In the genomic region with DNA sequence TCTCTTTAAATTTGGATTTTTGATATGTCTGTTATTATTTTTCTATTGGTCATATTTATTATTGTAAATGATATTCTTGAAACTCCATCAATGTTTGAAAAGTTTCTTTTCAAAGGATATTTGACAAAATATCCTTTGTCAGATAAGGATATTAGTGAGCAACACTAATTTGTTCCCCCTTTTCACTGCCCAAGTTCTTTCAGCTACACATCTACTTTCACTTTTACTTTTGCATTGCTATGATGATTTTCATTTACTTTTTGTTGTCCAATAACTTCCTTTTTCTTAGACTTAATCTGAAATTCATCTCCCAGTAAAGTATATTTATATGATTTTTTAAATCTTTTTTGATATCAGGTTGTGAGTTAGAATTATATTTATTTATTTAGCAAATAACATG, we compare ENCODE assay signal across 20 cellular contexts.
DNase-seq lines count a peak whose midpoint lies in the region; ATAC-seq, FAIRE-seq and TF ChIP-seq lines count a peak whose summit lies in the region.
"Had no signal": no experiment of that assay in that cellular context is flagged by ENCODE, and none has a peak within 500 bp of the region (broad histone marks: within the 10 kb centered on the region; RNA-seq: fewer than 3 reads in every experiment).

No MANE protein-coding gene starts in this region.

- no peak overlapping the region for H3K4ac ChIP-seq in mesenchymal stem cell (ENCODE audit: low read depth in 1 of 2, low read length in 2 of 2)

- TF ChIP-seq POLR2A in GM12878 (IDR thresholded peaks at IDR 0.05; ENCODE audit: low read depth, low read length), result no peak

- H3K79me2 ChIP-seq in GM12878 (ENCODE audit: control insufficient read depth, insufficient read depth, low read length), result no peaks in the 10 kb centered on the region

- H3K4me3 ChIP-seq in GM12878, result no peak overlapping the region
- peak overlapping the region in 1 of 2 experiments; percentile 32 for H3K4me3 ChIP-seq in mesenchymal stem cell (ENCODE audit: insufficient read depth in 1 of 2, low read depth in 1 of 2, low read length in 2 of 2)
- H3K4me3 ChIP-seq: BLaER1 treated with 17β-estradiol and CSF1 and Interleukin-3, amounts not matched to agents 10 nM and 100 nM had no signal

- RAD21 ChIA-PET in GM12878 (lab: Charles Lee; ENCODE audit: unreplicated experiment), result no interaction called here

- intact Hi-C loops in GM12878 (cut with micrococcal nuclease; ENCODE audit: unreplicated experiment), result no loop called here

- BruUV-seq in GM12878 (replicated peaks; lab: Mats Ljungman, UMichigan), result no TSS peak

- H3K79me1 ChIP-seq in mesenchymal stem cell (replicated peaks; ENCODE audit: low read length, poor library complexity, severe bottlenecking), result no peaks in the 10 kb centered on the region

- H3K23ac ChIP-seq in mesenchymal stem cell (ENCODE audit: low read length in 2 of 2), result no peak overlapping the region

- H4K20me1 ChIP-seq in GM12878 (ENCODE audit: control insufficient read depth, insufficient read depth), result no peaks in the 10 kb centered on the region
- H4K20me1 ChIP-seq: BLaER1 treated with 17β-estradiol and CSF1 and Interleukin-3, amounts not matched to agents 10 nM and 100 nM had no signal

- H3K18ac ChIP-seq in mesenchymal stem cell (ENCODE audit: low read depth in 1 of 2, low read length in 2 of 2), result no peak overlapping the region

- H3K4me1 ChIP-seq in GM12878 (ENCODE audit: control insufficient read depth, insufficient read depth, low read length) (no peaks in the 10 kb centered on the region), mesenchymal stem cell (ENCODE audit: control insufficient read depth, insufficient read depth, low read depth, low read length) (no peaks in the 10 kb centered on the region)

- H2BK12ac ChIP-seq in mesenchymal stem cell (ENCODE audit: low read length in 2 of 2), result no peak overlapping the region

- peak; percentile 28 for DNase-seq in MV-4-11 (lab: John Stamatoyannopoulos, UW)
- DNase-seq in GM12878 (ENCODE audit: low read depth, low spot score), result no peak
- DNase-seq in mesenchymal stem cell, result peak; percentile 24
- no peak for DNase-seq in GM03348 (ENCODE audit: low spot score)
- no peak for DNase-seq in GM20000 (ENCODE audit: low spot score)
- no peak for DNase-seq in NCI-H1105 (lab: John Stamatoyannopoulos, UW)
- DNase-seq: activated CD4-positive, alpha-beta T cell treated with anti-CD3 and anti-CD28 coated beads for 48 hours; activated effector memory CD4-positive, alpha-beta T cell treated with anti-CD3 and anti-CD28 coated beads, Interleukin-2, amount 50 U/mL, for 16 hours; aorta; cortex of kidney; head of caudate nucleus; natural killer cell; NCI-H1930; NCI-H510A; stimulated activated naive CD4-positive, alpha-beta T cell; T1000 had no signal

- no peak overlapping the region for H2AFZ ChIP-seq in GM12878 (ENCODE audit: control insufficient read depth, low read depth, low read length)
- H2AFZ ChIP-seq in mesenchymal stem cell (ENCODE audit: low read depth, low read length), result no peak overlapping the region

- H3K14ac ChIP-seq in mesenchymal stem cell (ENCODE audit: low read length in 2 of 2), result no peak overlapping the region

- H4K91ac ChIP-seq in mesenchymal stem cell (ENCODE audit: low read length), result no peak overlapping the region

- H3K9ac ChIP-seq in GM12878 (ENCODE audit: control insufficient read depth, insufficient read depth, low read length) (no peak overlapping the region), mesenchymal stem cell (ENCODE audit: low read length) (peak overlapping the region; percentile 74)
- H3K9ac ChIP-seq: BLaER1 treated with 17β-estradiol and CSF1 and Interleukin-3, amounts not matched to agents 10 nM and 100 nM had no signal

- CTCF ChIA-PET in GM12878 (lab: Yijun Ruan, JAX), result interaction anchor here (1.0 kb wide), 1 partner anchor 23 kb away, joined by 3 read pairs; no protein-coding TSS in a partner anchor

- H3K27me3 ChIP-seq in GM12878 (replicated peaks in 1 of 2; ENCODE audit: control insufficient read depth in 2 of 2, insufficient read depth in 2 of 2, low read length in 1 of 2) (no peaks in the 10 kb centered on the region), mesenchymal stem cell (ENCODE audit: control insufficient read depth in 1 of 2, insufficient read depth in 1 of 2, low read length in 2 of 2) (no peaks in the 10 kb centered on the region)
- H3K27me3 ChIP-seq: BLaER1 treated with 17β-estradiol and CSF1 and Interleukin-3, amounts not matched to agents 10 nM and 100 nM had no signal

- no peak overlapping the region for H4K8ac ChIP-seq in mesenchymal stem cell (ENCODE audit: low read length)

- no peak overlapping the region for H3K27ac ChIP-seq in GM12878 (ENCODE audit: control insufficient read depth, insufficient read depth)
- H3K27ac ChIP-seq in mesenchymal stem cell (ENCODE audit: low read length, poor library complexity, severe bottlenecking), result no peak overlapping the region

- H2BK5ac ChIP-seq in mesenchymal stem cell (ENCODE audit: low read depth, low read length, poor library complexity, severe bottlenecking), result no peak overlapping the region

- H3K9me3 ChIP-seq in GM12878 (replicated peaks; ENCODE audit: control insufficient read depth, insufficient read depth, low read length) (no peaks in the 10 kb centered on the region), mesenchymal stem cell (ENCODE audit: control insufficient read depth, low read length) (no peaks in the 10 kb centered on the region)

- H3K4me2 ChIP-seq in GM12878 (ENCODE audit: control insufficient read depth, insufficient read depth) (no peak overlapping the region), mesenchymal stem cell (ENCODE audit: low read length, poor library complexity, severe bottlenecking) (no peak overlapping the region)

- H2AK5ac ChIP-seq in mesenchymal stem cell (ENCODE audit: low read length, severe bottlenecking), result no peak overlapping the region

- TF ChIP-seq CTCF in GM12878 (IDR thresholded peaks at IDR 0.05 in 2 of 3, conservative IDR thresholded peaks at IDR 0.05 in 1 of 3; ENCODE audit: control insufficient read depth in 2 of 3, extremely low read depth in 1 of 3, insufficient read depth in 1 of 3, low read depth in 3 of 3, low read length in 3 of 3) (no peak), GM20000 (IDR thresholded peaks at IDR 0.05; ENCODE audit: extremely low read depth, missing control alignments) (no peak)

- no peak for TF ChIP-seq RAD21 in GM12878 (IDR thresholded peaks at IDR 0.05; ENCODE audit: insufficient read depth, low read depth, low read length)

- no peak for TF ChIP-seq EP300 in GM12878 (IDR thresholded peaks at IDR 0.05; ENCODE audit: borderline replicate concordance in 1 of 2, control insufficient read depth in 1 of 2, low read depth in 2 of 2, low read length in 2 of 2)

- in situ Hi-C loops in GM12878 (cut with MboI), result no loop called here

- ATAC-seq in GM18868 (IDR thresholded peaks at IDR 0.05; ENCODE audit: unreplicated experiment), result peak; percentile 60
- ATAC-seq in GM12878, result peak; percentile 60
- no peak for ATAC-seq in HG02571 (IDR thresholded peaks at IDR 0.05; ENCODE audit: unreplicated experiment)
- ATAC-seq: natural killer cell had no signal

- POLR2A ChIA-PET in GM12878 (lab: Charles Lee), result no interaction called here

- no peak for FAIRE-seq in GM12878 (lab: Jason Lieb, UNC)
- FAIRE-seq: D721Med had no signal

- no peak overlapping the region for H2BK120ac ChIP-seq in mesenchymal stem cell (ENCODE audit: low read depth, low read length)

- no peak overlapping the region for H2BK15ac ChIP-seq in mesenchymal stem cell (ENCODE audit: low read depth, poor library complexity, severe bottlenecking)

- no peaks in the 10 kb centered on the region for H3K36me3 ChIP-seq in GM12878 (ENCODE audit: control insufficient read depth in 2 of 2, insufficient read depth in 2 of 2, low read length in 1 of 2)
- no peaks in the 10 kb centered on the region for H3K36me3 ChIP-seq in mesenchymal stem cell (ENCODE audit: control insufficient read depth in 1 of 2, insufficient read depth in 2 of 2, low read depth in 1 of 2, low read length in 2 of 2)
- H3K36me3 ChIP-seq: BLaER1 treated with 17β-estradiol and CSF1 and Interleukin-3, amounts not matched to agents 10 nM and 100 nM had no signal

- SMC1A ChIA-PET in GM12878 (lab: Charles Lee; ENCODE audit: uncharacterized antibody, unreplicated experiment), result no interaction called here

TF ChIP-seq in GM12878, 131 proteins besides CTCF, POLR2A, EP300 and RAD21 (continues in another document):
- TF ChIP-seq KDM1A (IDR thresholded peaks at IDR 0.05; ENCODE audit: borderline replicate concordance), result no peak
- TF ChIP-seq PKNOX1 (IDR thresholded peaks at IDR 0.05), result no peak
- no peak for TF ChIP-seq BRCA1 (IDR thresholded peaks at IDR 0.05; ENCODE audit: low read depth, low read length)

Comparison
In these comparisons a context has a peak if more than half of its experiments do, and no peak if none do; other contexts are left out.
1. DNase-seq: peak in MV-4-11 (single experiment) and mesenchymal stem cell (single experiment); none in GM12878 (single experiment), GM03348 (single experiment), GM20000 (single experiment) and NCI-H1105 (single experiment).